Comparison of ENCODE assay signal across 1 cellular context in genomic region chr7:6478186-6478585, GRCh38.
TF ChIP-seq lines count a peak whose summit lies in the region.

No MANE protein-coding gene starts in this region.

TF ChIP-seq in IMR-90, 13 proteins besides CTCF, POLR2A, EP300 and RAD21:
- TF ChIP-seq RCOR1 (IDR thresholded peaks at IDR 0.05; ENCODE audit: insufficient replicate concordance, low read length) (no peak), MXI1 (IDR thresholded peaks at IDR 0.05; ENCODE audit: borderline replicate concordance, low read depth, low read length) (no peak), MAZ (IDR thresholded peaks at IDR 0.05; ENCODE audit: borderline replicate concordance, low read depth, low read length) (no peak), BHLHE40 (IDR thresholded peaks at IDR 0.05; ENCODE audit: low read depth, low read length) (no peak), ELK1 (IDR thresholded peaks at IDR 0.05; ENCODE audit: borderline replicate concordance, low read depth, low read length) (no peak), CEBPB (IDR thresholded peaks at IDR 0.05; ENCODE audit: low read depth, low read length) (no peak), FOS (IDR thresholded peaks at IDR 0.05; ENCODE audit: low read depth, low read length) (no peak), RFX5 (IDR thresholded peaks at IDR 0.05; ENCODE audit: low read depth, low read length) (no peak), NFE2L2 (IDR thresholded peaks at IDR 0.05; ENCODE audit: low read depth, low read length) (no peak), CHD1 (IDR thresholded peaks at IDR 0.05; ENCODE audit: low read depth, low read length) (no peak), MAFK (IDR thresholded peaks at IDR 0.05; ENCODE audit: low read depth, low read length) (no peak), SMC3 (IDR thresholded peaks at IDR 0.05; ENCODE audit: low read depth, low read length) (no peak)
- TF ChIP-seq, protein P1, sequence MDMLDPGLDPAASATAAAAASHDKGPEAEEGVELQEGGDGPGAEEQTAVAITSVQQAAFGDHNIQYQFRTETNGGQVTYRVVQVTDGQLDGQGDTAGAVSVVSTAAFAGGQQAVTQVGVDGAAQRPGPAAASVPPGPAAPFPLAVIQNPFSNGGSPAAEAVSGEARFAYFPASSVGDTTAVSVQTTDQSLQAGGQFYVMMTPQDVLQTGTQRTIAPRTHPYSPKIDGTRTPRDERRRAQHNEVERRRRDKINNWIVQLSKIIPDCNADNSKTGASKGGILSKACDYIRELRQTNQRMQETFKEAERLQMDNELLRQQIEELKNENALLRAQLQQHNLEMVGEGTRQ (IDR thresholded peaks at IDR 0.05; ENCODE audit: low read depth, low read length) = no peak
